Comparison of ENCODE assay signal across 26 cellular contexts in the genomic region with DNA sequence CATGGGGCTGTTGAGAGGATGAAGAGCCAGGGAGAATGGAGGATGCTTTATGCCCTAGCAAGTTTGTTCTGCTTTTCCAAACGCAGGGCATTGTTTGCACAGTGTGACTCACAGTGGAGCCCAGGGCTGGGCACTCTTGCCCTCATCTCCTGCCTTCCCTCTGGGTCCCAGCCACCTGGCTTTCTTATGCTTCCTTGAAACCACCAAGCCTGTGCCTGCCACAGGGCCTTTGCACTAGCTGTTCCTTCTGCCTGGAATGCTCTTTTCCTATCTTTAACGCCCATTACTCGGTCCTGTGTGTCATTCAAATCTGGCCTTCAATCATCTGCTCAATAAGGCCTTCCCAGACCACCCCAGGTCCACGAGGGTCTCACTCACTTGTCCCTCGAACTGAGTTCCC. TPM values are rescaled to one million over a fixed set of nuclear protein-coding genes. Genes with fewer than 3 reads are reported as not detected.
"Had no signal": no experiment of that assay in that cellular context is flagged by ENCODE, and none has a peak within 500 bp of the region (broad histone marks: within the 10 kb centered on the region; RNA-seq: fewer than 3 reads in every experiment).

No MANE protein-coding gene starts in this region.

- H3K4me1 Mint-ChIP-seq: naive B cell; nephron; stimulated activated memory B cell treated with anti-CD40 and anti-IgM and Interleukin-4, amounts not matched to agents 10 μg/mL and 1 μg/mL and 100 μg/mL, for 72 hours had no signal

- H3K9me3 ChIP-seq: heart left ventricle, neutrophil, spleen had no signal

- H3K4me1 ChIP-seq: heart left ventricle, spleen had no signal

- H3K36me3 Mint-ChIP-seq: naive B cell; stimulated activated memory B cell treated with anti-CD40 and anti-IgM and Interleukin-4, amounts not matched to agents 10 μg/mL and 1 μg/mL and 100 μg/mL, for 72 hours had no signal

- FAIRE-seq: colon, endothelial cell of umbilical vein, frontal cortex, urothelium cell line had no signal

- H3K4me3 Mint-ChIP-seq: naive B cell; nephron; stimulated activated memory B cell treated with anti-CD40 and anti-IgM and Interleukin-4, amounts not matched to agents 10 μg/mL and 1 μg/mL and 100 μg/mL, for 72 hours had no signal

- H3K9me3 Mint-ChIP-seq: stimulated activated memory B cell treated with anti-CD40 and anti-IgM and Interleukin-4, amounts not matched to agents 10 μg/mL and 1 μg/mL and 100 μg/mL, for 72 hours had no signal

- H3K4me3 ChIP-seq: heart left ventricle, spleen had no signal

- H3K36me3 ChIP-seq: heart left ventricle, neutrophil, spleen had no signal

- H3K27ac Mint-ChIP-seq: naive B cell; nephron; stimulated activated memory B cell treated with anti-CD40 and anti-IgM and Interleukin-4, amounts not matched to agents 10 μg/mL and 1 μg/mL and 100 μg/mL, for 72 hours had no signal

- DNase-seq: dermis blood vessel endothelial cell; erythroblast; heart left ventricle; hippocampal formation; mesendoderm; naive B cell; spleen; stimulated activated CD4-positive, alpha-beta T cell treated with anti-CD3 and anti-CD28 coated beads, Interleukin-15, amount 100 ng/mL, for 24 hours; stimulated activated CD4-positive, alpha-beta T cell treated with anti-CD3 and anti-CD28 coated beads, Interleukin-1b, Interleukin-23, amount 100 ng/mL, for 48 hours; stimulated activated CD4-positive, alpha-beta T cell treated with anti-CD3 and anti-CD28 coated beads, Interleukin-4, amount 100 ng/mL, for 24 hours; trophoblast cell had no signal

- ATAC-seq: heart left ventricle; sciatic nerve; stimulated activated memory B cell treated with anti-CD40 and anti-IgM and Interleukin-4, amounts not matched to agents 10 μg/mL and 1 μg/mL and 100 μg/mL, for 72 hours had no signal

- H3K27ac ChIP-seq: heart left ventricle, neutrophil, spleen had no signal

RNA-seq across cellular contexts. Expression of gene RFPL3, which starts 46.9 kb away (rescaled TPM):
- total RNA-seq: dermis blood vessel endothelial cell, endothelial cell of umbilical vein, frontal cortex, glomerular endothelial cell, heart left ventricle, kidney epithelial cell, liver, lung microvascular endothelial cell, osteoblast, pulmonary artery endothelial cell, sciatic nerve, skeletal muscle tissue, spleen had no signal
- polyA plus RNA-seq: endothelial cell of umbilical vein, heart left ventricle, liver had no signal

RNA-seq across cellular contexts. Expression of gene SLC5A4, which starts 55.6 kb away (rescaled TPM):
- total RNA-seq: frontal cortex, osteoblast had no signal
